ENCODE assay signal across 1 cellular context in genomic region chr2:206840999-206841398, GRCh38.
TF ChIP-seq lines count a peak whose summit lies in the region.

No MANE protein-coding gene starts in this region.

TF ChIP-seq in WTC11, 78 proteins besides CTCF, POLR2A, EP300 and RAD21 (continued from another document):
- TF ChIP-seq STAT6 (CRISPR knock-in tag; conservative IDR thresholded peaks at IDR 0.05; ENCODE audit: low read depth) (no peak), FOXJ3 (CRISPR knock-in tag; IDR thresholded peaks at IDR 0.05; ENCODE audit: borderline replicate concordance) (no peak), ZSCAN18 (CRISPR knock-in tag; IDR thresholded peaks at IDR 0.05) (no peak), NR3C1 (CRISPR knock-in tag; conservative IDR thresholded peaks at IDR 0.05; ENCODE audit: low read depth) (no peak), CBFB (CRISPR knock-in tag; IDR thresholded peaks at IDR 0.05; ENCODE audit: low read depth) (no peak)
TF ChIP-seq in WTC11: peak in this region for 0.
